ENCODE assay signal across 17 cellular contexts in the genomic region with DNA sequence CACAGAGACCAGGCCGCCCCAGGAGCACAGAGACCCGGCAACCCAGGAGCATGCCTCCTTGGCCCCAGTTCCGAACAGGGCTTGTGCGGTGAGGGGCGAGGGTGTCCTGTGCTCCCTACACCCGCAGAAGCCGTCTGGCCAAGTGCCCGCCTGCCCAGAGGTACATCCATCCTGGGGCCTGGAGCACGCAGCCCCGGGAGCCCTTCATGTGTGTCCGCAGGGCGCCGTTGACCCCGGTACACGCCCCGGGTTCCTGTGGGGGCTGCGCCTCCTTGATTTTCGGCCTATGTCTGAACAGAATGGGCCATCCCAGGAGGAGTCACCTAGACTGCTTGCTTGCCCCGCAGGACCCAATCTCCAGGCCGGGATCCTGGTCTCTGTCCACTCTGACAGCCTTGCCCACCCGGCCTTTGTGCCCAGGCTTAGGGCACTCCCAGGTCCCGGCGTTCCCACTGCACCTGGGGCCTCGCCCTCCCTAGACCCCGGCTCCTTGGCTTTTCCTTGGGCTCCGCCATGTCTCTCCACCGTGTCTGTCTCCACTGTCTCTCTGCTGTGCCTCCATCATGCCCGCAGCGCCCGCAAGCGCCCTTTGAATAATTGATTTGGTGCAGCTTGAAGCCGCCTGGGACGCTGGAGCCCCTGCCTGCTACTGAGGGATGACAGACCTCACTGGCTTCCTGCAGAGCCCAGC.
DNase-seq lines count a peak whose midpoint lies in the region; ATAC-seq and TF ChIP-seq lines count a peak whose summit lies in the region.
"Had no signal": no experiment of that assay in that cellular context is flagged by ENCODE, and none has a peak within 500 bp of the region (broad histone marks: within the 10 kb centered on the region; RNA-seq: fewer than 3 reads in every experiment).

No MANE protein-coding gene starts in this region.

- H3K4me1 ChIP-seq in Caco-2, result no peaks in the 10 kb centered on the region

- no peaks in the 10 kb centered on the region for H3K4me1 Mint-ChIP-seq in Caco-2 (ENCODE audit: low read depth, unreplicated experiment)
- peaks cover 5% of the 10 kb centered on the region for H3K4me1 Mint-ChIP-seq in glutamatergic neuron (ENCODE audit: low read depth, unreplicated experiment)
- no peaks in the 10 kb centered on the region for H3K4me1 Mint-ChIP-seq in osteocyte (ENCODE audit: unreplicated experiment)

- no peaks in the 10 kb centered on the region for H3K27me3 ChIP-seq in Caco-2 (replicated peaks; ENCODE audit: control insufficient read depth, insufficient read depth, low read length)

- POLR2A ChIA-PET in Caco-2 (lab: Charles Lee), result no interaction called here

- intact Hi-C loops in Caco-2 (cut with micrococcal nuclease; ENCODE audit: unreplicated experiment), result no loop called here

- H3K4me3 Mint-ChIP-seq in Caco-2 (ENCODE audit: unreplicated experiment) (no peak overlapping the region), glutamatergic neuron (ENCODE audit: unreplicated experiment) (no peak overlapping the region), osteocyte (ENCODE audit: unreplicated experiment) (no peak overlapping the region)
- H3K4me3 Mint-ChIP-seq: CD8-positive, alpha-beta T cell; immature natural killer cell had no signal

- DNase-seq in 8988T, result peak; percentile 2
- no peak for DNase-seq in Caco-2
- DNase-seq in glutamatergic neuron, result peak; percentile 13
- DNase-seq in osteocyte (ENCODE audit: extremely low spot score, unreplicated experiment), result peak; percentile 82
- DNase-seq in DMS79 (lab: John Stamatoyannopoulos, UW), result no peak
- no peak for DNase-seq in NCI-H510A treated with DMSO at 0.1 percent for 48 hours (lab: John Stamatoyannopoulos, UW)
- DNase-seq: activated naive CD4-positive, alpha-beta T cell; dermis blood vessel endothelial cell; DND-41; immature natural killer cell; NCI-H187; NCI-H446; stimulated activated naive CD4-positive, alpha-beta T cell treated with Interleukin-2 at 50 U/mL for 16 hours; T1000 had no signal

- ATAC-seq in GM18909 (IDR thresholded peaks at IDR 0.05; ENCODE audit: poor library complexity, unreplicated experiment), result no peak
- ATAC-seq: CD8-positive, alpha-beta T cell had no signal

- H3K4me3 ChIP-seq in Caco-2 (ENCODE audit: low read depth, low read length), result no peak overlapping the region

- no peaks in the 10 kb centered on the region for H3K9me3 Mint-ChIP-seq in Caco-2 (ENCODE audit: unreplicated experiment)
- H3K9me3 Mint-ChIP-seq in glutamatergic neuron (ENCODE audit: unreplicated experiment), result peaks cover 7% of the 10 kb centered on the region
- peaks cover 4% of the 10 kb centered on the region for H3K9me3 Mint-ChIP-seq in osteocyte (ENCODE audit: unreplicated experiment)
- H3K9me3 Mint-ChIP-seq: CD8-positive, alpha-beta T cell; immature natural killer cell had no signal

- H3K27me3 Mint-ChIP-seq in Caco-2 (ENCODE audit: insufficient read depth, unreplicated experiment) (no peaks in the 10 kb centered on the region), glutamatergic neuron (ENCODE audit: unreplicated experiment) (peaks cover 18% of the 10 kb centered on the region), osteocyte (ENCODE audit: unreplicated experiment) (no peaks in the 10 kb centered on the region)

- BruUV-seq in Caco-2 (replicated peaks; lab: Mats Ljungman, UMichigan), result no TSS peak

- no peaks in the 10 kb centered on the region for H3K36me3 Mint-ChIP-seq in Caco-2 (ENCODE audit: insufficient read depth, unreplicated experiment)
- H3K36me3 Mint-ChIP-seq in glutamatergic neuron (ENCODE audit: unreplicated experiment), result peaks cover 5% of the 10 kb centered on the region
- H3K36me3 Mint-ChIP-seq in osteocyte (ENCODE audit: unreplicated experiment), result no peaks in the 10 kb centered on the region
- H3K36me3 Mint-ChIP-seq: CD8-positive, alpha-beta T cell had no signal

- no peaks in the 10 kb centered on the region for H3K36me3 ChIP-seq in Caco-2 (ENCODE audit: control insufficient read depth, insufficient read depth, low read length)

- no peak for TF ChIP-seq CTCF in Caco-2 (IDR thresholded peaks at IDR 0.05; ENCODE audit: insufficient read depth in 1 of 2, low read depth in 1 of 2, low read length in 1 of 2, severe bottlenecking in 1 of 2, unreplicated experiment in 1 of 2)
- TF ChIP-seq CTCF in glutamatergic neuron (IDR thresholded peaks at IDR 0.05; ENCODE audit: partially characterized antibody, unreplicated experiment), result no peak
- TF ChIP-seq CTCF in osteocyte (IDR thresholded peaks at IDR 0.05), result no peak

- CTCF ChIA-PET in Caco-2 (lab: Charles Lee), result no interaction called here

- H3K27ac Mint-ChIP-seq in Caco-2 (ENCODE audit: unreplicated experiment) (peak overlapping the region; percentile 50), glutamatergic neuron (ENCODE audit: unreplicated experiment) (no peak overlapping the region), osteocyte (ENCODE audit: unreplicated experiment) (no peak overlapping the region)
- H3K27ac Mint-ChIP-seq: CD8-positive, alpha-beta T cell; immature natural killer cell; progenitor cell of endocrine pancreas had no signal

- no peaks in the 10 kb centered on the region for H3K9me3 ChIP-seq in Caco-2

Comparison
In these comparisons a context has a peak if more than half of its experiments do, and no peak if none do; other contexts are left out.
1. DNase-seq: peak in 8988T (single experiment), glutamatergic neuron (single experiment) and osteocyte (single experiment); none in Caco-2 (0 of 2), DMS79 (single experiment) and NCI-H510A treated with DMSO at 0.1 percent for 48 hours (single experiment).